Comparison of ENCODE assay signal across 27 cellular contexts in genomic region chrX:150254909-150255308, GRCh38.
"Had no signal": no experiment of that assay in that cellular context is flagged by ENCODE, and none has a peak within 500 bp of the region (broad histone marks: within the 10 kb centered on the region; RNA-seq: fewer than 3 reads in every experiment).

No MANE protein-coding gene starts in this region.

- H3K4me1 Mint-ChIP-seq: activated B cell treated with CpG ODN at 0.5 μM for 24 hours had no signal

- H3K9me3 Mint-ChIP-seq: activated B cell treated with CpG ODN at 0.5 μM for 24 hours; activated CD4-positive, alpha-beta memory T cell treated with anti-CD3 and anti-CD28 coated beads for 36 hours; activated CD4-positive, alpha-beta T cell treated with anti-CD3 and anti-CD28 coated beads, Interleukin-2, amount 10 ng/mL, durations not matched to agents 24 days and 14 days; activated T-cell treated with anti-CD3 and anti-CD28 coated beads, Interleukin-2, amount 50 U/mL, for 4 hours; activated T-helper 17 cell treated with anti-CD3 and anti-CD28 coated beads, Interleukin-2, amount 50 U/mL, for 72 hours; T-helper 2 cell treated with Interferon-gamma antibody and Interleukin-4, amounts not matched to agents 5 μg/mL and 100 μg/mL, for 36 hours had no signal

- H3K36me3 Mint-ChIP-seq: activated CD4-positive, alpha-beta memory T cell treated with anti-CD3 and anti-CD28 coated beads for 36 hours; activated naive CD8-positive, alpha-beta T cell had no signal

- H3K9me3 ChIP-seq: esophagus squamous epithelium, gastroesophageal sphincter had no signal

- ATAC-seq: activated CD4-positive, CD25-positive, alpha-beta regulatory T cell treated with anti-CD3 and anti-CD28 coated beads, Interleukin-2, amount 50 U/mL, for 24 hours; activated CD8-positive, alpha-beta T cell treated with anti-CD3 and anti-CD28 coated beads, Interleukin-2, amount 10 ng/mL, durations not matched to agents 7 days and 5 days; activated T-cell treated with anti-CD3 and anti-CD28 coated beads, Interleukin-2, amount 50 U/mL, for 4 hours; activated T-helper 17 cell treated with anti-CD3 and anti-CD28 coated beads, Interleukin-2, amount 50 U/mL, for 72 hours; gastroesophageal sphincter; T-helper 17 cell had no signal

- H3K36me3 ChIP-seq: brain microvascular endothelial cell, esophagus squamous epithelium, gastroesophageal sphincter, WERI-Rb-1 had no signal

- H3K4me1 ChIP-seq: esophagus squamous epithelium, gastroesophageal sphincter had no signal

- H3K27me3 ChIP-seq: brain microvascular endothelial cell, esophagus squamous epithelium, gastroesophageal sphincter had no signal

- H3K27ac ChIP-seq: brain microvascular endothelial cell, esophagus squamous epithelium, gastroesophageal sphincter, WERI-Rb-1 had no signal

- H3K4me3 Mint-ChIP-seq: activated B cell treated with CpG ODN at 0.5 μM for 24 hours; activated CD4-positive, alpha-beta memory T cell treated with anti-CD3 and anti-CD28 coated beads for 36 hours; activated CD4-positive, alpha-beta T cell treated with anti-CD3 and anti-CD28 coated beads, Interleukin-2, amount 10 ng/mL, durations not matched to agents 24 days and 14 days; activated CD8-positive, alpha-beta T cell treated with anti-CD3 and anti-CD28 coated beads, Interleukin-2, amount 10 ng/mL, durations not matched to agents 7 days and 5 days; activated naive CD8-positive, alpha-beta T cell; activated T-cell treated with anti-CD3 and anti-CD28 coated beads, Interleukin-2, amount 50 U/mL, for 4 hours; activated T-helper 17 cell treated with anti-CD3 and anti-CD28 coated beads, Interleukin-2, amount 50 U/mL, for 72 hours; T-helper 17 cell; T-helper 2 cell treated with Interferon-gamma antibody and Interleukin-4, amounts not matched to agents 5 μg/mL and 100 μg/mL, for 36 hours had no signal

- H3K27me3 Mint-ChIP-seq: activated CD4-positive, alpha-beta memory T cell treated with anti-CD3 and anti-CD28 coated beads for 36 hours; activated CD4-positive, alpha-beta T cell treated with anti-CD3 and anti-CD28 coated beads, Interleukin-2, amount 10 ng/mL, durations not matched to agents 24 days and 14 days; activated naive CD8-positive, alpha-beta T cell; activated T-helper 17 cell treated with anti-CD3 and anti-CD28 coated beads, Interleukin-2, amount 50 U/mL, for 72 hours; T-helper 17 cell had no signal

- H3K27ac Mint-ChIP-seq: activated B cell treated with CpG ODN at 0.5 μM for 24 hours; activated CD4-positive, alpha-beta memory T cell treated with anti-CD3 and anti-CD28 coated beads for 36 hours; activated CD4-positive, alpha-beta T cell treated with anti-CD3 and anti-CD28 coated beads, Interleukin-2, amount 10 ng/mL, durations not matched to agents 24 days and 14 days; activated CD8-positive, alpha-beta T cell treated with anti-CD3 and anti-CD28 coated beads, Interleukin-2, amount 10 ng/mL, durations not matched to agents 7 days and 5 days; activated naive CD8-positive, alpha-beta T cell; activated T-helper 17 cell treated with anti-CD3 and anti-CD28 coated beads, Interleukin-2, amount 50 U/mL, for 72 hours; T-helper 17 cell; T-helper 2 cell treated with Interferon-gamma antibody and Interleukin-4, amounts not matched to agents 5 μg/mL and 100 μg/mL, for 36 hours had no signal

- H3K4me3 ChIP-seq: esophagus squamous epithelium, gastroesophageal sphincter had no signal

- DNase-seq: activated B cell treated with CpG ODN at 0.5 μM for 24 hours; activated CD4-positive, alpha-beta memory T cell treated with anti-CD3 and anti-CD28 coated beads for 36 hours; activated CD4-positive, alpha-beta T cell treated with anti-CD3 and anti-CD28 coated beads, Interleukin-2, amount 10 ng/mL, durations not matched to agents 24 days and 14 days; activated CD8-positive, alpha-beta T cell treated with anti-CD3 and anti-CD28 coated beads, Interleukin-2, amount 10 ng/mL, durations not matched to agents 7 days and 5 days; activated effector memory CD4-positive, alpha-beta T cell treated with Interleukin-2 at 50 U/mL for 16 hours; activated gamma-delta T cell treated with Interleukin-2 at 50 U/mL for 16 hours; activated naive CD4-positive, alpha-beta T cell treated with anti-CD3 and anti-CD28 coated beads, Interleukin-2, amount 50 U/mL, for 16 hours; activated naive CD4-positive, alpha-beta T cell treated with Interleukin-2 at 50 U/mL for 16 hours; activated T-cell treated with anti-CD3 and anti-CD28 coated beads, Interleukin-2, amount 50 U/mL, for 4 hours; amniotic stem cell; anterior cingulate cortex; brain microvascular endothelial cell; caudate nucleus; effector memory CD4-positive, alpha-beta T cell; erythroblast; esophagus squamous epithelium; foreskin melanocyte; head of caudate nucleus; T-helper 1 cell; T-helper 17 cell; T1000; WERI-Rb-1 had no signal
